ENCODE assay signal across 28 cellular contexts in genomic region chr5:138775034-138775433, GRCh38. TPM values are rescaled to one million over a fixed set of nuclear protein-coding genes. Genes with fewer than 3 reads are reported as not detected.
A peak's percentile ranks its signal among the peaks of the same experiment; 100 is the strongest.
DNase-seq lines count a peak whose midpoint lies in the region; ATAC-seq and TF ChIP-seq lines count a peak whose summit lies in the region.
"Had no signal": no experiment of that assay in that cellular context is flagged by ENCODE, and none has a peak within 500 bp of the region (broad histone marks: within the 10 kb centered on the region; RNA-seq: fewer than 3 reads in every experiment).

No MANE protein-coding gene starts in this region.

- H3K4me1 Mint-ChIP-seq in nephron: peaks cover 38% of the 10 kb centered on the region
- H3K4me1 Mint-ChIP-seq: activated naive CD4-positive, alpha-beta T cell treated with anti-CD3 and anti-CD28 coated beads, Interleukin-2, amount 50 U/mL, for 24 hours had no signal

- H3K9me3 Mint-ChIP-seq in nephron: peaks cover 17% of the 10 kb centered on the region
- H3K9me3 Mint-ChIP-seq: activated naive CD4-positive, alpha-beta T cell treated with anti-CD3 and anti-CD28 coated beads, Interleukin-2, amount 50 U/mL, for 24 hours; activated T-helper 1 cell treated with anti-CD3 and anti-CD28 coated beads, Interleukin-12 subunit alpha, Interleukin-12 subunit beta, Interleukin-2, Interleukin-4 antibody, amounts not matched to agents 30 ng/mL and 10 ng/mL and 1 ng/mL, durations not matched to agents 14 hours and 24 hours and 36 hours; T-helper 1 cell treated with Interleukin-12 subunit alpha and Interleukin-12 subunit beta and Interleukin-4 antibody, amounts not matched to agents 30 μg/mL and 1 μg/mL, for 36 hours had no signal

- peak overlapping the region; percentile 9 to 75 (median 41) for H3K27ac Mint-ChIP-seq in nephron
- H3K27ac Mint-ChIP-seq: activated naive CD4-positive, alpha-beta T cell treated with anti-CD3 and anti-CD28 coated beads, Interleukin-2, amount 50 U/mL, for 24 hours; activated T-helper 1 cell treated with anti-CD3 and anti-CD28 coated beads, Interleukin-12 subunit alpha, Interleukin-12 subunit beta, Interleukin-2, Interleukin-4 antibody, amounts not matched to agents 30 ng/mL and 10 ng/mL and 1 ng/mL, durations not matched to agents 14 hours and 24 hours and 36 hours; mesothelial cell of epicardium; T-helper 1 cell treated with Interleukin-12 subunit alpha and Interleukin-12 subunit beta and Interleukin-4 antibody, amounts not matched to agents 30 μg/mL and 1 μg/mL, for 36 hours; type B pancreatic cell had no signal

- DNase-seq in GM10248 (ENCODE audit: extremely low spot score): peak; percentile 27
- DNase-seq in glomerular visceral epithelial cell (ENCODE audit: extremely low spot score): peak; percentile 62
- DNase-seq in left ventricle myocardium superior: no peak
- no peak for DNase-seq in activated naive CD4-positive, alpha-beta T cell treated with anti-CD3 and anti-CD28 coated beads, Interleukin-2, amount 50 U/mL, for 16 hours
- DNase-seq in NCI-H526 treated with DMSO at 0.1 percent for 48 hours (lab: John Stamatoyannopoulos, UW): no peak
- DNase-seq: activated CD4-positive, alpha-beta T cell treated with anti-CD3 and anti-CD28 coated beads, Interleukin-2, amount 50 U/mL, for 4 hours; activated CD8-positive, alpha-beta memory T cell treated with anti-CD3 and anti-CD28 coated beads, Interleukin-2, amount 50 U/mL, for 4 hours; amniotic stem cell; DMS153; gastrocnemius medialis; Karpas-422; naive B cell; NCI-H1436; NCI-H2081; NCI-H2227 treated with DMSO at 0.1 percent for 48 hours; PC-3; Right ventricle myocardium superior; stimulated activated CD4-positive, alpha-beta T cell treated with anti-CD3 and anti-CD28 coated beads, Interleukin-4, amount 100 ng/mL, for 24 hours; substantia nigra had no signal

- no peak overlapping the region for H3K4me3 Mint-ChIP-seq in nephron
- H3K4me3 Mint-ChIP-seq: activated naive CD4-positive, alpha-beta T cell treated with anti-CD3 and anti-CD28 coated beads, Interleukin-2, amount 50 U/mL, for 24 hours; activated T-helper 1 cell treated with anti-CD3 and anti-CD28 coated beads, Interleukin-12 subunit alpha, Interleukin-12 subunit beta, Interleukin-2, Interleukin-4 antibody, amounts not matched to agents 30 ng/mL and 10 ng/mL and 1 ng/mL, durations not matched to agents 14 hours and 24 hours and 36 hours; mesothelial cell of epicardium; naive B cell; T-helper 1 cell treated with Interleukin-12 subunit alpha and Interleukin-12 subunit beta and Interleukin-4 antibody, amounts not matched to agents 30 μg/mL and 1 μg/mL, for 36 hours; type B pancreatic cell had no signal

- TF ChIP-seq CTCF in GM10248 (IDR thresholded peaks at IDR 0.05; ENCODE audit: control extremely low read depth, extremely low read depth, low read depth, missing control alignments): no peak
- no peak for TF ChIP-seq CTCF in nephron (IDR thresholded peaks at IDR 0.05; ENCODE audit: unreplicated experiment in 3 of 3)

- peaks cover 65% of the 10 kb centered on the region for H3K36me3 Mint-ChIP-seq in nephron (ENCODE audit: low read depth)
- H3K36me3 Mint-ChIP-seq: activated naive CD4-positive, alpha-beta T cell treated with anti-CD3 and anti-CD28 coated beads, Interleukin-2, amount 50 U/mL, for 24 hours had no signal

- CTCF ChIA-PET in GM10248 (lab: Yijun Ruan, JAX): interaction anchor here (0.8 to 1.0 kb wide), 2 partner anchors 15 to 17 kb away, joined by 3 read pairs; no protein-coding TSS in a partner anchor

- ATAC-seq in GM21737 (IDR thresholded peaks at IDR 0.05; ENCODE audit: unreplicated experiment): peak; percentile 55
- no peak for ATAC-seq in left ventricle myocardium superior
- ATAC-seq in HG02798 (IDR thresholded peaks at IDR 0.05; ENCODE audit: poor library complexity, unreplicated experiment): no peak
- ATAC-seq: gastrocnemius medialis, PC-3, SK-N-SH treated with all-trans-retinoic acid at 6 μM for 48 hours had no signal

- intact Hi-C loops in left ventricle myocardium superior (cut with micrococcal nuclease): no loop called here

- POLR2A ChIA-PET in GM10248 (lab: Yijun Ruan, JAX): no interaction called here

- H3K27me3 Mint-ChIP-seq in nephron (ENCODE audit: low read depth): no peaks in the 10 kb centered on the region
- H3K27me3 Mint-ChIP-seq: naive B cell, type B pancreatic cell had no signal

RNA-seq across cellular contexts. Expression of gene CTNNA1, which starts 21.8 kb away (rescaled TPM):
- 296 TPM for total RNA-seq in left ventricle myocardium superior

Comparison
In these comparisons a context has a peak if more than half of its experiments do, and no peak if none do; other contexts are left out.
1. DNase-seq: peak in GM10248 (single experiment) and glomerular visceral epithelial cell (single experiment); none in left ventricle myocardium superior (single experiment), activated naive CD4-positive, alpha-beta T cell treated with anti-CD3 and anti-CD28 coated beads, Interleukin-2, amount 50 U/mL, for 16 hours (single experiment) and NCI-H526 treated with DMSO at 0.1 percent for 48 hours (single experiment).